10 cellular contexts compared by ENCODE assay signal in genomic region chrX:33725556-33726232, GRCh38.
DNase-seq lines count a peak whose midpoint lies in the region; ATAC-seq and TF ChIP-seq lines count a peak whose summit lies in the region.
"Had no signal": no experiment of that assay in that cellular context is flagged by ENCODE, and none has a peak within 500 bp of the region (broad histone marks: within the 10 kb centered on the region; RNA-seq: fewer than 3 reads in every experiment).

No MANE protein-coding gene starts in this region.

- TF ChIP-seq POLR2A in prostate gland (IDR thresholded peaks at IDR 0.05) = no peak

- H3K4me3 Mint-ChIP-seq in glutamatergic neuron (ENCODE audit: unreplicated experiment) = peak overlapping the region; percentile 86
- H3K4me3 Mint-ChIP-seq: dendritic cell treated with granulocyte-macrophage colony-stimulating factor and Interleukin-4, amounts not matched to agents 40 ng/mL and 50 ng/mL, for 4 days had no signal

- no peaks in the 10 kb centered on the region for H3K9me3 Mint-ChIP-seq in glutamatergic neuron (ENCODE audit: unreplicated experiment)
- H3K9me3 Mint-ChIP-seq: dendritic cell treated with granulocyte-macrophage colony-stimulating factor and Interleukin-4, amounts not matched to agents 40 ng/mL and 50 ng/mL, for 4 days had no signal

- intact Hi-C loops in Panc1 (cut with micrococcal nuclease; ENCODE audit: unreplicated experiment) = no loop called here
- intact Hi-C loops in prostate gland (cut with DNase I) = no loop called here

- H3K27ac ChIP-seq in Panc1 (ENCODE audit: low read length) (no peak overlapping the region), prostate gland (no peak overlapping the region)

- POLR2A ChIA-PET in Panc1 (lab: Charles Lee) = interaction anchor here (0.5 kb wide), 1 partner anchor 71 kb away, joined by 3 read pairs; no protein-coding TSS in a partner anchor

- H3K27ac Mint-ChIP-seq in glutamatergic neuron (ENCODE audit: unreplicated experiment) = no peak overlapping the region
- H3K27ac Mint-ChIP-seq: dendritic cell treated with granulocyte-macrophage colony-stimulating factor and Interleukin-4, amounts not matched to agents 40 ng/mL and 50 ng/mL, for 4 days had no signal

- H3K36me3 Mint-ChIP-seq in glutamatergic neuron (ENCODE audit: unreplicated experiment) = no peaks in the 10 kb centered on the region

- 3% methylated on average over 15 of the region's 15 CpGs for WGBS in prostate gland

- H3K4me3 ChIP-seq in HAP-1 (peak overlapping the region; percentile 13), Panc1 (ENCODE audit: low read depth in 2 of 2, low read length in 2 of 2) (peak overlapping the region; percentile 19 to 39), prostate gland (peak overlapping the region in 1 of 2 donors; percentile 19)

- in situ Hi-C loops in HAP-1 (cut with MboI; ENCODE audit: low sequenced_read_pairs) (no loop called here), Panc1 (cut with HindIII; ENCODE audit: low pct_unique_long_range_greater_than_20kb, low sequenced_read_pairs) (no loop called here)

- H3K9me3 ChIP-seq in HAP-1 = no peaks in the 10 kb centered on the region
- H3K9me3 ChIP-seq in Panc1 (ENCODE audit: control insufficient read depth, insufficient read depth, low read depth, low read length) = no peaks in the 10 kb centered on the region
- no peaks in the 10 kb centered on the region for H3K9me3 ChIP-seq in prostate gland

- H3K36me3 ChIP-seq in HAP-1 (replicated peaks) = no peaks in the 10 kb centered on the region
- no peaks in the 10 kb centered on the region for H3K36me3 ChIP-seq in Panc1 (ENCODE audit: control insufficient read depth, insufficient read depth, low read length)
- H3K36me3 ChIP-seq in prostate gland = no peaks in the 10 kb centered on the region

- CTCF ChIA-PET in Panc1 (lab: Charles Lee) = no interaction called here

- no TSS peak for BruUV-seq in Panc1 (replicated peaks; lab: Mats Ljungman, UMichigan)

- TF ChIP-seq CTCF in Panc1 (IDR thresholded peaks at IDR 0.05) (no peak), glutamatergic neuron (IDR thresholded peaks at IDR 0.05; ENCODE audit: partially characterized antibody, unreplicated experiment) (no peak), prostate gland (IDR thresholded peaks at IDR 0.05) (no peak)

- no peaks in the 10 kb centered on the region for H3K27me3 ChIP-seq in HAP-1 (ENCODE audit: low read depth)
- no peaks in the 10 kb centered on the region for H3K27me3 ChIP-seq in Panc1 (ENCODE audit: control insufficient read depth, insufficient read depth, low read length)
- no peaks in the 10 kb centered on the region for H3K27me3 ChIP-seq in prostate gland (replicated peaks; ENCODE audit: insufficient read depth)

- H3K4me1 ChIP-seq in HAP-1 (no peaks in the 10 kb centered on the region), Panc1 (ENCODE audit: control insufficient read depth, insufficient read depth, low read length) (no peaks in the 10 kb centered on the region), prostate gland (replicated peaks) (no peaks in the 10 kb centered on the region)

- ATAC-seq in Panc1 (no peak), GM18520 (IDR thresholded peaks at IDR 0.05; ENCODE audit: unreplicated experiment) (no peak), HG02763 (IDR thresholded peaks at IDR 0.05; ENCODE audit: unreplicated experiment) (no peak)

- DNase-seq in HAP-1 (ENCODE audit: low spot score in 2 of 2) (peak; percentile 8 to 34), Panc1 (ENCODE audit: low read depth, low spot score) (no peak), glutamatergic neuron (no peak), prostate gland (ENCODE audit: low spot score) (peak; percentile 4), HT-29 (ENCODE audit: low spot score) (no peak)
- DNase-seq in activated CD4-positive, alpha-beta T cell treated with anti-CD3 and anti-CD28 coated beads for 48 hours = no peak
- DNase-seq: stimulated activated CD4-positive, alpha-beta T cell treated with anti-CD3 and anti-CD28 coated beads, Interleukin-2, amount 100 ng/mL, for 24 hours had no signal

- no peaks in the 10 kb centered on the region for H3K27me3 Mint-ChIP-seq in glutamatergic neuron (ENCODE audit: unreplicated experiment)

- peaks cover 7% of the 10 kb centered on the region for H3K4me1 Mint-ChIP-seq in glutamatergic neuron (ENCODE audit: low read depth, unreplicated experiment)

Comparison
In these comparisons a context has a peak if more than half of its experiments do, and no peak if none do; other contexts are left out.
1. DNase-seq: peak in HAP-1 (2 of 2) and prostate gland (single experiment); none in Panc1 (single experiment), glutamatergic neuron (single experiment), HT-29 (single experiment) and activated CD4-positive, alpha-beta T cell treated with anti-CD3 and anti-CD28 coated beads for 48 hours (single experiment).